In the genomic region with DNA sequence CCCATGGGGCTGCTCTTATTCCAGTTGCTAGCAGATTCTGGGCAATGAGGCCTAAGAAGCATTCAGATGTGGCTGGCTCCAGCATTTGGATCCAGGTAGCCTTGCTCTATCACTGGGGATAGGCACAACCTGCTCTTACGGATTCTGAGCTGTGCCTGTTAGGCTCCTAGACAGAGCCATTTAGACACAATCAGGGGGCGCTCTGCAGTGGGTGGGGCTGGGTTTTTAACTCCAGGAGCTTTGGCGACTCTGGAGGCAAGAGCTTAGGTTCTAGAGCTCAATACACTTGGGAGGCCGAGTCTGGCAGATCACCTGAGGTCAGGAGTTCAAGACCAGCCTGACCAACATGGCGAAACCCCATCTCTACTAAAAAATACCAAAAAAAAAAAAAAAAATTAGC, we compare ENCODE assay signal across 23 cellular contexts. TPM values are rescaled to one million over a fixed set of nuclear protein-coding genes. Genes with fewer than 3 reads are reported as not detected.
DNase-seq lines count a peak whose midpoint lies in the region; ATAC-seq, FAIRE-seq and TF ChIP-seq lines count a peak whose summit lies in the region.
"Had no signal": no experiment of that assay in that cellular context is flagged by ENCODE, and none has a peak within 500 bp of the region (broad histone marks: within the 10 kb centered on the region; RNA-seq: fewer than 3 reads in every experiment).

No MANE protein-coding gene starts in this region.

- no peak overlapping the region for H3K27ac ChIP-seq in C4-2B
- no peak overlapping the region for H3K27ac ChIP-seq in H9 (ENCODE audit: insufficient read length, low read depth, low read length)
- H3K27ac ChIP-seq in tibial nerve, result no peak overlapping the region
- H3K27ac ChIP-seq: cardiac muscle cell, SJCRH30 had no signal

- H2BK15ac ChIP-seq in H9 (ENCODE audit: low read depth, low read length), result no peak overlapping the region

- H3T11ph ChIP-seq in H9 (ENCODE audit: low read length), result no peak overlapping the region

- WGBS in H9 (ENCODE audit: extremely low coverage, insufficient read length, low lambda C conversion rate), result no CpG with 5 or more reads among the region's 5 CpGs
- 78 to 85% methylated on average over 5 of the region's 5 CpGs for WGBS in tibial nerve, 2 donors

- H3K4me3 ChIP-seq in astrocyte of the cerebellum (ENCODE audit: low read depth, low read length), result no peak overlapping the region
- H3K4me3 ChIP-seq in tibial nerve, result no peak overlapping the region
- H3K4me3 ChIP-seq: cardiac muscle cell, SJCRH30 had no signal

- no peak overlapping the region for H2AFZ ChIP-seq in H9 (ENCODE audit: low read length)

- no peak overlapping the region for H4K5ac ChIP-seq in H9 (ENCODE audit: insufficient read length, low read depth, low read length)

- no peak overlapping the region for H2BK120ac ChIP-seq in H9 (ENCODE audit: low read depth, low read length, poor library complexity, severe bottlenecking)

- no peak for TF ChIP-seq POLR2A in tibial nerve (IDR thresholded peaks at IDR 0.05)

- no peak overlapping the region for H2BK5ac ChIP-seq in H9 (ENCODE audit: insufficient read length, low read length)

- peaks cover 4 to 15% of the 10 kb centered on the region in 2 experiments; a peak in 3 of 4 replicates for H3K4me1 Mint-ChIP-seq in H9
- peaks cover 67% of the 10 kb centered on the region for H3K4me1 Mint-ChIP-seq in nephron progenitor cell
- H3K4me1 Mint-ChIP-seq: activated naive CD4-positive, alpha-beta T cell treated with anti-CD3 and anti-CD28 coated beads, Interleukin-2, amount 50 U/mL, for 24 hours; B cell had no signal

- no peak overlapping the region for H3K14ac ChIP-seq in H9 (ENCODE audit: insufficient read depth, low read length)

- FAIRE-seq in GM19239 (lab: Jason Lieb, UNC), result no peak
- FAIRE-seq: D721Med had no signal

- no peak overlapping the region for H3K4ac ChIP-seq in H9 (ENCODE audit: low read depth, low read length)

- H3K56ac ChIP-seq in H9 (ENCODE audit: insufficient read length, low read depth, low read length), result no peak overlapping the region

- in situ Hi-C loops in astrocyte of the cerebellum (cut with HindIII; ENCODE audit: low sequenced_read_pairs), result no loop called here

- H3K9ac ChIP-seq in H9 (ENCODE audit: extremely low read depth, insufficient read length, low read length), result no peak overlapping the region

- H2AK5ac ChIP-seq in H9 (ENCODE audit: insufficient read length, low read length), result no peak overlapping the region

- ATAC-seq in HG02884 (IDR thresholded peaks at IDR 0.05; ENCODE audit: unreplicated experiment), result no peak
- ATAC-seq: activated T-cell treated with anti-CD3 and anti-CD28 coated beads, Interleukin-2, amount 50 U/mL, for 4 hours; left cardiac atrium; sciatic nerve had no signal

- no peaks in the 10 kb centered on the region for H3K4me1 ChIP-seq in H9 (ENCODE audit: insufficient read depth, low read length)
- no peaks in the 10 kb centered on the region for H3K4me1 ChIP-seq in tibial nerve

- peak; percentile 66 for DNase-seq in H9
- DNase-seq in astrocyte of the cerebellum (ENCODE audit: low read depth), result no peak
- DNase-seq in nephron progenitor cell, result peak; percentile 0
- no peak for DNase-seq in GM19239 (ENCODE audit: insufficient read length, low spot score)
- no peak for DNase-seq in tibial nerve (ENCODE audit: low spot score in 2 of 2)
- DNase-seq in DMS153 (lab: John Stamatoyannopoulos, UW), result no peak
- DNase-seq: activated CD4-positive, alpha-beta T cell treated with anti-CD3 and anti-CD28 coated beads, Interleukin-2, amount 50 U/mL, for 1 hour; activated T-cell treated with anti-CD3 and anti-CD28 coated beads, Interleukin-2, amount 50 U/mL, for 4 hours; effector CD8-positive, alpha-beta T cell; hippocampal formation; left cardiac atrium; NCI-H1092; SJCRH30; substantia nigra had no signal

- H4K20me1 ChIP-seq in H9 (ENCODE audit: control insufficient read depth, insufficient read depth, insufficient read length), result no peaks in the 10 kb centered on the region

- H3K4me3 Mint-ChIP-seq in H9 (no peak overlapping the region), nephron progenitor cell (no peak overlapping the region)
- H3K4me3 Mint-ChIP-seq: activated naive CD4-positive, alpha-beta T cell treated with anti-CD3 and anti-CD28 coated beads, Interleukin-2, amount 50 U/mL, for 24 hours; activated T-cell treated with anti-CD3 and anti-CD28 coated beads, Interleukin-2, amount 50 U/mL, for 4 hours; B cell; IgD-negative memory B cell had no signal

- no peak overlapping the region for H3K18ac ChIP-seq in H9 (ENCODE audit: insufficient read length, low read depth, low read length)

- H2BK20ac ChIP-seq in H9 (ENCODE audit: low read depth, low read length, poor library complexity, severe bottlenecking), result no peak overlapping the region

- H3K27me3 Mint-ChIP-seq in H9 (ENCODE audit: low read depth) (peaks cover 2% of the 10 kb centered on the region), nephron progenitor cell (ENCODE audit: low read depth, poor library complexity) (peaks cover 35% of the 10 kb centered on the region)
- H3K27me3 Mint-ChIP-seq: activated naive CD4-positive, alpha-beta T cell treated with anti-CD3 and anti-CD28 coated beads, Interleukin-2, amount 50 U/mL, for 24 hours had no signal

- TF ChIP-seq EP300 in tibial nerve (IDR thresholded peaks at IDR 0.05), result no peak

- H3K79me2 ChIP-seq in H9 (ENCODE audit: insufficient read depth, low read length), result no peaks in the 10 kb centered on the region

- H3K4me2 ChIP-seq in H9 (ENCODE audit: insufficient read depth, insufficient read length, low read length), result no peak overlapping the region

- TF ChIP-seq CTCF in C4-2B (conservative IDR thresholded peaks at IDR 0.05) (peak; percentile 8; the same call in 1 of the 2 replicates), H9 (conservative IDR thresholded peaks at IDR 0.05) (peak; percentile 71), astrocyte of the cerebellum (IDR thresholded peaks at IDR 0.05; ENCODE audit: low read depth, low read length, missing control alignments) (peak; percentile 13), nephron progenitor cell (IDR thresholded peaks at IDR 0.05) (no peak), tibial nerve (IDR thresholded peaks at IDR 0.05) (no peak)

- H3K36me3 Mint-ChIP-seq in H9 (ENCODE audit: insufficient read depth in 1 of 3, low read depth in 3 of 3) (no peaks in the 10 kb centered on the region), nephron progenitor cell (ENCODE audit: low read depth) (no peaks in the 10 kb centered on the region)
- H3K36me3 Mint-ChIP-seq: activated naive CD4-positive, alpha-beta T cell treated with anti-CD3 and anti-CD28 coated beads, Interleukin-2, amount 50 U/mL, for 24 hours; IgD-negative memory B cell had no signal

- no peak overlapping the region for H2BK12ac ChIP-seq in H9 (ENCODE audit: insufficient read length, low read depth, low read length)

- H3K27ac Mint-ChIP-seq in H9 (no peak overlapping the region), nephron progenitor cell (no peak overlapping the region)
- H3K27ac Mint-ChIP-seq: activated naive CD4-positive, alpha-beta T cell treated with anti-CD3 and anti-CD28 coated beads, Interleukin-2, amount 50 U/mL, for 24 hours; B cell; IgD-negative memory B cell had no signal

- no peak overlapping the region for H3K23ac ChIP-seq in H9 (ENCODE audit: insufficient read length, low read depth, low read length)

- H4K91ac ChIP-seq in H9 (ENCODE audit: insufficient read length, low read depth, low read length), result no peak overlapping the region

- no peaks in the 10 kb centered on the region for H3K36me3 ChIP-seq in tibial nerve
- H3K36me3 ChIP-seq: cardiac muscle cell had no signal

- H3K79me1 ChIP-seq in H9 (ENCODE audit: insufficient read depth, low read depth, low read length, poor library complexity, severe bottlenecking), result no peaks in the 10 kb centered on the region

- H3K23me2 ChIP-seq in H9 (ENCODE audit: insufficient read length, low read depth, low read length, poor library complexity, severe bottlenecking), result no peaks in the 10 kb centered on the region

- no peaks in the 10 kb centered on the region; a peak in 2 of 5 replicates for H3K9me3 Mint-ChIP-seq in H9
- H3K9me3 Mint-ChIP-seq in nephron progenitor cell, result no peaks in the 10 kb centered on the region
- H3K9me3 Mint-ChIP-seq: activated naive CD4-positive, alpha-beta T cell treated with anti-CD3 and anti-CD28 coated beads, Interleukin-2, amount 50 U/mL, for 24 hours; activated T-cell treated with anti-CD3 and anti-CD28 coated beads, Interleukin-2, amount 50 U/mL, for 4 hours; IgD-negative memory B cell had no signal

- H3K27me3 ChIP-seq in H9 (ENCODE audit: insufficient read depth, low read length) (no peaks in the 10 kb centered on the region), tibial nerve (peaks cover 0 to 3% of the 10 kb centered on the region in 2 donors)
- H3K27me3 ChIP-seq: cardiac muscle cell, SJCRH30 had no signal

- no peak overlapping the region for H4K8ac ChIP-seq in H9 (replicated peaks; ENCODE audit: insufficient read length, low read depth, low read length)

- no peaks in the 10 kb centered on the region for H3K9me3 ChIP-seq in H9 (ENCODE audit: control insufficient read depth, low read depth, low read length)
- no peaks in the 10 kb centered on the region for H3K9me3 ChIP-seq in tibial nerve
- H3K9me3 ChIP-seq: SJCRH30 had no signal

RNA-seq across cellular contexts. Expression of gene KCNC1, which starts 32.0 kb away (rescaled TPM):
- 0.04 TPM in 1 of 2 replicates, not detected in the other for total RNA-seq in H9 (2021)
- not detected for total RNA-seq in tibial nerve
- total RNA-seq: activated T-cell treated with anti-CD3 and anti-CD28 coated beads, Interleukin-2, amount 50 U/mL, for 4 hours; B cell; cardiac muscle cell; left cardiac atrium; sciatic nerve had no signal

RNA-seq across cellular contexts. Expression of gene MYOD1, which starts 47.2 kb away (rescaled TPM):
- total RNA-seq in H9 (2021) (not detected in 2 replicates), tibial nerve (not detected)
- total RNA-seq: activated T-cell treated with anti-CD3 and anti-CD28 coated beads, Interleukin-2, amount 50 U/mL, for 4 hours; B cell; cardiac muscle cell; left cardiac atrium; mononuclear cell; sciatic nerve had no signal

Comparison
In these comparisons a context has a peak if more than half of its experiments do, and no peak if none do; other contexts are left out.
1. CTCF ChIP-seq: peak in C4-2B (single experiment), H9 (single experiment) and astrocyte of the cerebellum (single experiment); none in nephron progenitor cell (single experiment) and tibial nerve (0 of 5).
2. DNase-seq: peak in H9 (single experiment) and nephron progenitor cell (single experiment); none in astrocyte of the cerebellum (single experiment), GM19239 (single experiment), tibial nerve (0 of 2) and DMS153 (single experiment).